15 cellular contexts compared by ENCODE assay signal in genomic region chr14:51335521-51335920, GRCh38.
DNase-seq lines count a peak whose midpoint lies in the region; ATAC-seq, FAIRE-seq and TF ChIP-seq lines count a peak whose summit lies in the region.
"Had no signal": no experiment of that assay in that cellular context is flagged by ENCODE, and none has a peak within 500 bp of the region (broad histone marks: within the 10 kb centered on the region; RNA-seq: fewer than 3 reads in every experiment).

No MANE protein-coding gene starts in this region.

- H3F3A ChIP-seq in PC-9 (ENCODE audit: insufficient read depth, low read depth), result no peaks in the 10 kb centered on the region

- DNase-seq in adrenal gland (peak in 6 of 7 donors; percentile 45 to 72 (median 61)), Right ventricle myocardium superior (peak; percentile 79), omental fat pad (ENCODE audit: low spot score) (no peak), uterus (peak; percentile 45 to 56), NCI-H345 treated with DMSO at 0.1 percent for 48 hours (lab: John Stamatoyannopoulos, UW; ENCODE audit: unreplicated experiment) (no peak), PC-9 (no peak), H54 (ENCODE audit: insufficient read length, low spot score) (no peak)
- DNase-seq: activated naive CD4-positive, alpha-beta T cell; effector memory CD8-positive, alpha-beta T cell; hippocampal formation; occipital lobe had no signal

- intact Hi-C loops in adrenal gland (cut with DNase I) (no loop called here), Right ventricle myocardium superior (cut with DNase I) (no loop called here), uterus (cut with DNase I; ENCODE audit: low total_unique reads) (no loop called here), PC-9 (cut with micrococcal nuclease; ENCODE audit: unreplicated experiment) (no loop called here)

- H3K27ac ChIP-seq in adrenal gland, result peak overlapping the region in 1 of 5 donors; percentile 18
- H3K27ac ChIP-seq in uterus, result peak overlapping the region; percentile 57 to 63
- no peak overlapping the region for H3K27ac ChIP-seq in PC-9
- H3K27ac ChIP-seq: VCaP had no signal

- H3K9me3 ChIP-seq in adrenal gland (replicated peaks in 1 of 3) (no peaks in the 10 kb centered on the region), uterus (no peaks in the 10 kb centered on the region), PC-9 (ENCODE audit: insufficient read depth, low read depth) (no peaks in the 10 kb centered on the region)
- H3K9me3 ChIP-seq: tibial nerve had no signal

- no peak for TF ChIP-seq POLR2A in adrenal gland (IDR thresholded peaks at IDR 0.05)
- no peak for TF ChIP-seq POLR2A in uterus (IDR thresholded peaks at IDR 0.05)
- TF ChIP-seq POLR2A in H54 (IDR thresholded peaks at IDR 0.05; ENCODE audit: low read depth, low read length), result no peak

- H3K27me3 ChIP-seq in adrenal gland (no peaks in the 10 kb centered on the region), uterus (no peaks in the 10 kb centered on the region), PC-9 (ENCODE audit: insufficient read depth, low read depth) (no peaks in the 10 kb centered on the region)
- H3K27me3 ChIP-seq: tibial nerve had no signal

- peak; percentile 97 for ATAC-seq in Right ventricle myocardium superior (ENCODE audit: poor library complexity)
- ATAC-seq in omental fat pad (ENCODE audit: low FRiP score), result peak; percentile 50
- ATAC-seq: effector memory CD8-positive, alpha-beta T cell had no signal

- H3K4me1 ChIP-seq in adrenal gland (replicated peaks in 1 of 2), result peaks cover 0 to 8% of the 10 kb centered on the region in 2 donors
- H3K4me1 ChIP-seq in uterus, result peaks cover 0 to 13% of the 10 kb centered on the region in 2 donors
- no peaks in the 10 kb centered on the region for H3K4me1 ChIP-seq in PC-9 (replicated peaks; ENCODE audit: insufficient read depth)

- H4K20me1 ChIP-seq in PC-9 (ENCODE audit: insufficient read depth), result no peaks in the 10 kb centered on the region

- no peak for FAIRE-seq in H54 (lab: Jason Lieb, UNC)
- FAIRE-seq: bronchial epithelial cell, GM12891 had no signal

- TF ChIP-seq CTCF in adrenal gland (IDR thresholded peaks at IDR 0.05) (no peak), omental fat pad (IDR thresholded peaks at IDR 0.05) (no peak), uterus (IDR thresholded peaks at IDR 0.05) (no peak), PC-9 (conservative IDR thresholded peaks at IDR 0.05) (no peak)

- CTCF ChIA-PET in PC-9 (lab: Charles Lee), result no interaction called here

- no peaks in the 10 kb centered on the region for H3K79me2 ChIP-seq in PC-9 (ENCODE audit: low read depth)

- H3K4me3 ChIP-seq in adrenal gland (no peak overlapping the region), uterus (no peak overlapping the region), PC-9 (no peak overlapping the region)
- H3K4me3 ChIP-seq: tibial nerve had no signal

- H3K36me3 ChIP-seq in adrenal gland (replicated peaks in 1 of 2) (no peaks in the 10 kb centered on the region), uterus (no peaks in the 10 kb centered on the region), PC-9 (ENCODE audit: low read depth) (no peaks in the 10 kb centered on the region; the same call in 1 of the 2 replicates)
- H3K36me3 ChIP-seq: tibial nerve had no signal

- 20 to 36% (median 26%) methylated on average over 2 of the region's 2 CpGs for WGBS in adrenal gland, 4 donors

- no peak overlapping the region for H2AFZ ChIP-seq in PC-9

- no peak overlapping the region for H3K4me2 ChIP-seq in PC-9

- no TSS peak for BruUV-seq in PC-9 (replicated peaks; lab: Mats Ljungman, UMichigan)

- POLR2A ChIA-PET in PC-9 (lab: Charles Lee; ENCODE audit: unreplicated experiment), result no interaction called here

- no peaks in the 10 kb centered on the region for H3K9me2 ChIP-seq in PC-9 (ENCODE audit: insufficient read depth)

Comparison
In these comparisons a context has a peak if more than half of its experiments do, and no peak if none do; other contexts are left out.
1. DNase-seq: peak in adrenal gland (6 of 7), Right ventricle myocardium superior (single experiment) and uterus (2 of 2); none in omental fat pad (single experiment), NCI-H345 treated with DMSO at 0.1 percent for 48 hours (single experiment), PC-9 (0 of 2) and H54 (single experiment).